24 cellular contexts compared by ENCODE assay signal in the genomic region with DNA sequence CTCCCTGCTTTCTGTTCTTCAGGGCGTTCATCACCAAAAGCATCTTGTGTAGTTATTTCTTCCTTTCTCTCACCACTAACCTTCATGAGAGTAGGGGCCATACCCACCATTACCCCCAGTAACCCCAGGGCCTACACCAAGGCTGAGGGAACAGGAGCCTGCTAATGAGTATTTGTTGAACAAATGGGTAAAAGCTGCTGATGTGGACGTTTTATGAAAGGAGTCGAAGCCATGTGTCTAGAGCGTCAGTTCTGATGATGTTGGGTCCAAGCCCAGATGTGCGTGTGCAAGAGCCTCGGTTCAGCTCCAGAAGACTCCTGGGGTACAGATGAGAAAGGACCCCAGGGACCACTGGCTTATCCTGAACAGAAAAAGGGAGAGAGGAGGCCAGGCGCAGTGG.
"Had no signal": no experiment of that assay in that cellular context is flagged by ENCODE, and none has a peak within 500 bp of the region (broad histone marks: within the 10 kb centered on the region; RNA-seq: fewer than 3 reads in every experiment).

No MANE protein-coding gene starts in this region.

- H3K36me3 ChIP-seq: adrenal gland, breast epithelium, colonic mucosa had no signal

- H3K4me3 Mint-ChIP-seq: activated B cell treated with CpG ODN at 0.5 μM for 24 hours; activated naive CD8-positive, alpha-beta T cell treated with anti-CD3 and anti-CD28 coated beads, Interleukin-2, amount 10 ng/mL, durations not matched to agents 7 days and 5 days had no signal

- H3K9me3 ChIP-seq: adrenal gland, breast epithelium, colonic mucosa had no signal

- H3K4me2 ChIP-seq: KMS-11 had no signal

- H3K4me3 ChIP-seq: adrenal gland, breast epithelium, colonic mucosa had no signal

- H3K27ac ChIP-seq: adrenal gland, breast epithelium, colonic mucosa, KMS-11 had no signal

- H3K9me3 Mint-ChIP-seq: activated B cell treated with CpG ODN at 0.5 μM for 24 hours; activated naive CD8-positive, alpha-beta T cell treated with anti-CD3 and anti-CD28 coated beads, Interleukin-2, amount 10 ng/mL, durations not matched to agents 7 days and 5 days; activated T-cell treated with anti-CD3 and anti-CD28 coated beads, Interleukin-2, amount 50 U/mL, for 72 hours had no signal

- H3K4me1 ChIP-seq: breast epithelium, colonic mucosa had no signal

- H3K36me3 Mint-ChIP-seq: activated naive CD8-positive, alpha-beta T cell treated with anti-CD3 and anti-CD28 coated beads, Interleukin-2, amount 10 ng/mL, durations not matched to agents 7 days and 5 days had no signal

- H3K9ac ChIP-seq: KMS-11 had no signal

- DNase-seq: activated B cell treated with CpG ODN at 0.5 μM for 24 hours; activated CD4-positive, alpha-beta T cell treated with anti-CD3 and anti-CD28 coated beads for 1 hour; activated CD8-positive, alpha-beta memory T cell treated with anti-CD3 and anti-CD28 coated beads, Interleukin-2, amount 50 U/mL, for 4 hours; activated naive CD4-positive, alpha-beta T cell treated with anti-CD3 and anti-CD28 coated beads, Interleukin-2, amount 50 U/mL, for 16 hours; activated naive CD8-positive, alpha-beta T cell treated with anti-CD3 and anti-CD28 coated beads, Interleukin-2, amount 10 ng/mL, durations not matched to agents 7 days and 5 days; activated T-cell treated with anti-CD3 and anti-CD28 coated beads, Interleukin-2, amount 50 U/mL, for 72 hours; adrenal gland; anterior cingulate cortex; caudate nucleus; colonic mucosa; NCI-H1092; NCI-H1417; NCI-H1694; NCI-H2029; NCI-H2107; NCI-H2171 treated with DMSO at 0.1 percent for 48 hours; NCI-H226; NCI-H510A; NCI-H526 treated with DMSO at 0.1 percent for 48 hours; NCI-H82; SIG-M5; T1000 had no signal

- H3K27me3 ChIP-seq: colonic mucosa had no signal

- H3K27ac Mint-ChIP-seq: activated B cell treated with CpG ODN at 0.5 μM for 24 hours; activated naive CD8-positive, alpha-beta T cell treated with anti-CD3 and anti-CD28 coated beads, Interleukin-2, amount 10 ng/mL, durations not matched to agents 7 days and 5 days; activated T-cell treated with anti-CD3 and anti-CD28 coated beads, Interleukin-2, amount 50 U/mL, for 72 hours had no signal
